In the genomic region with DNA sequence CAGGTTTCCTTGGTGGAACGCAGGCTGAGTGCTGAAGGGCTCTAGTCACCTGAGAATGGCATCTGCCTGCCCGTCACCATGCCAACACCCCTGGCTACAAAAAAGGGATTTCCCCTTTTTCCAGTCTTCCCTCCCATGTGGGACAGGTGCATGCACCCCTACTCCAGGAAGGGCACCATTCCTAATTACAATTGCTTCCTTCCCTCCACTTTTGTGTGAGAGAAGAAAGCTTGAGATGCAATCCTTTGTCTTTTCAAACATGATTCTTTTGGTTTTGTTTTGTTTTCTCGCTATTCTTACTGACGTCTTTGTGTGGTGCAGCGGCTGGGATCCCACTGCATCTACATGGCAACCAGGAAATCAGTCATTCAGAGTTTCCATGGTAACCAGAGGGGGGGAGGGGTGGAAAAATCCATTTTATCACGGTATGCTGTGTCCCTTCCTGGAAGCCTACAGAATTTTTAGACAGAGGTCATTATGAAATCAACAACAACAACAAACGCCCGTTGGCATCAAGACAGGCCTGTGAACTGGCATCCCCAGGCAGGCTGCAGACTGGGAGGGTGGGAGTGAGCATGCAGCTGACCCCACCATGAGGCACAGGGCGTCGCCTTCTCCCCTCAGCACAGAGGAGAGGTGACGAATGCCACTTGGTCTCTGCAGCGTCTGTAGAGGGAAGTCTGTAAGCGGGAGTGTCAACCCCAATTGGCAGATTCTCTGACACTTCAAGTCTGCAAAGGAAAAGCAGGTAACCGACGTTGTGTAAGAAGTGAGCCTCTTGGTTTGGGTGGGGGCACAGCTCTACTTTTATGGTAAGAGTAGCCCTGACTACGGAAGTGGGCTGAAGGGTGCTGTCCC, we compare ENCODE assay signal across 8 cellular contexts. TPM values are rescaled to one million over a fixed set of nuclear protein-coding genes. Genes with fewer than 3 reads are reported as not detected.
DNase-seq lines count a peak whose midpoint lies in the region; ATAC-seq and TF ChIP-seq lines count a peak whose summit lies in the region.

No MANE protein-coding gene starts in this region.

- H3K9ac ChIP-seq in mammary epithelial cell (ENCODE audit: insufficient read depth, low read length), result no peak overlapping the region

- 72% methylated on average over 14 of the region's 16 CpGs for WGBS in mammary epithelial cell (ENCODE audit: low coverage, missing lambda C conversion rate)

- ATAC-seq in GM18907 (IDR thresholded peaks at IDR 0.05; ENCODE audit: unreplicated experiment) (peak; percentile 77), HG03066 (IDR thresholded peaks at IDR 0.05; ENCODE audit: low read depth, unreplicated experiment) (peak; percentile 73), esophagus mucosa (peak; percentile 82)

- peak overlapping the region in 2 of 3 experiments; percentile 19 to 84 for H3K27ac Mint-ChIP-seq in nephron

- H3K9me3 Mint-ChIP-seq in nephron, result peaks cover 2% of the 10 kb centered on the region

- no peaks in the 10 kb centered on the region for H3K27me3 ChIP-seq in mammary epithelial cell (ENCODE audit: insufficient read depth, low read length)

- H3K4me3 ChIP-seq in mammary epithelial cell (replicated peaks in 1 of 3; ENCODE audit: insufficient read depth in 1 of 3, low read depth in 2 of 3, low read length in 3 of 3), result no peak overlapping the region

- peaks cover 19% of the 10 kb centered on the region for H3K4me1 ChIP-seq in mammary epithelial cell (ENCODE audit: insufficient read depth, low read length)

- CTCF ChIA-PET in mammary epithelial cell (lab: Charles Lee; ENCODE audit: low non-redundant PET), result no interaction called here

- dilution Hi-C loops in mammary epithelial cell (cut with HindIII; ENCODE audit: low sequenced_read_pairs), result no loop called here

- TF ChIP-seq CTCF in nephron (IDR thresholded peaks at IDR 0.05; ENCODE audit: unreplicated experiment in 3 of 3), result no peak
- no peak for TF ChIP-seq CTCF in mammary epithelial cell (conservative IDR thresholded peaks at IDR 0.05 in 1 of 2, IDR thresholded peaks at IDR 0.05 in 1 of 2; ENCODE audit: extremely low read depth in 1 of 2, insufficient read depth in 1 of 2, low read depth in 1 of 2, low read length in 2 of 2)

- no peaks in the 10 kb centered on the region for H3K27me3 Mint-ChIP-seq in nephron (ENCODE audit: low read depth)

- in situ Hi-C loops in mammary epithelial cell (cut with MboI; ENCODE audit: low sequenced_read_pairs in 2 of 2), result no loop called here

- no peaks in the 10 kb centered on the region for H3K36me3 ChIP-seq in mammary epithelial cell (ENCODE audit: insufficient read depth, low read length)

- intact Hi-C loops in mammary epithelial cell (cut with micrococcal nuclease), result no loop called here

- H3K4me3 Mint-ChIP-seq in nephron, result peak overlapping the region in 1 of 3 experiments; percentile 39

- no peak overlapping the region for H2AFZ ChIP-seq in mammary epithelial cell (ENCODE audit: low read depth, low read length)

- DNase-seq in NCI-H524 treated with DMSO at 0.1 percent for 48 hours (lab: John Stamatoyannopoulos, UW), result peak; percentile 17
- peak; percentile 74 for DNase-seq in activated T-cell treated with anti-CD3 and anti-CD28 coated beads for 1 hour (ENCODE audit: low read depth)
- DNase-seq in stimulated activated naive CD4-positive, alpha-beta T cell (lab: John Stamatoyannopoulos, UW), result peak; percentile 86 to 98 (median 92)
- no peak for DNase-seq in mammary epithelial cell

- no peak overlapping the region for H3K27ac ChIP-seq in mammary epithelial cell (ENCODE audit: insufficient read depth, low read depth, low read length)

- no peaks in the 10 kb centered on the region for H3K36me3 Mint-ChIP-seq in nephron (ENCODE audit: low read depth)

- H3K4me1 Mint-ChIP-seq in nephron, result peaks cover 11% of the 10 kb centered on the region

- no peaks in the 10 kb centered on the region for H4K20me1 ChIP-seq in mammary epithelial cell (ENCODE audit: insufficient read depth, low read length)

- H3K4me2 ChIP-seq in mammary epithelial cell (ENCODE audit: insufficient read depth, low read depth, low read length), result no peak overlapping the region

- no peaks in the 10 kb centered on the region for H3K79me2 ChIP-seq in mammary epithelial cell (ENCODE audit: insufficient read depth, low read length)

- BruUV-seq in mammary epithelial cell (replicated peaks; lab: Mats Ljungman, UMichigan), result no TSS peak

- no peaks in the 10 kb centered on the region for H3K9me3 ChIP-seq in mammary epithelial cell (replicated peaks; ENCODE audit: insufficient read depth, low read length)

RNA-seq across cellular contexts. Expression of gene GNG2, which starts 13.6 kb away (rescaled TPM):
- 1.5 TPM for total RNA-seq in esophagus mucosa
- 1 to 10 TPM; 2.7 to 6.8 TPM for total RNA-seq in mammary epithelial cell
- polyA plus RNA-seq in mammary epithelial cell, result 1.0 TPM
- polyA minus RNA-seq in mammary epithelial cell, result not detected
